Comparison of ENCODE assay signal across 8 cellular contexts in the genomic region with DNA sequence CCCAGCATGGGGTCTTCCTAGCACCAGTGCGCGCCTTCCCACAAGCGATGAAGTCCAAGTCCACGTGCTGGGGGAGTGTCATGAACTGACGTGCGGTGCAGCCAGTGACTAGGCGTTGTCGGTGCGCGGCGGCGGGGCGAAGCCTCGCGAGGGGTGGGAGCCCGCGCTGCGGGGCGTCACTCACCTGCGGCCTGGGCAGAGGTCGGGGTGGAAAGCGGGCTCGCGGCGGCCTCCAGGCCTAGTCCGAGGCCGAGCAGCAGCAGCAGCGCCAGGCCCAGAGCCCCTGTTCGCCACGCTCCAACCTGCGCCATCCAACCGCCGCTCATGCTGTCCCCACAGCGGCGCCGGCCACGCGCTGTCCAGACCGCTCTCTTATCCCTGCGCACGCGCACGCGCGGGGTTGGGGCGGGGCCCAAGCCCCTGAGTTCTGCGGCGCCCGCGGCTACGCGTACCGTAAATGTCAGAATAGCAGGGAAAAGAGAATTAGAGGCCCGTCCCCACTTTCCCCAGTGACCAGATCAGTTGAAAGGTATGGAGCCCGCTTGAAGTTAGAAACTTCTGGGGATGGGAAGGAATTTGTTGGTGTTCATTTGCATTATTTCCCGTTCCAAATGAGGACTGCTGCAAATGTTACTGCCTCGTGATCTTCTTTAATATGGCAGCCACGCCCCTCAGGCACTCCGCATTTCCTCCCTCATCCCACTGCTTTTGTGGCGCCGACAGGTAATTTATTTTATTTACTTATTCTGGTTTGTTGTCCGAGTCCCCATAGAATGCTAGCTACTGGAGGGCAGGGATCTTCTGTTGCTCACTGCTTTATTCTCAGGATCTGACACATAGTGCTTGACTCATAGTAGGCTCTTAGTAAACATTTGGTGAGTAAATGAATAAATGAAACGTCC. TPM values are rescaled to one million over a fixed set of nuclear protein-coding genes. Genes with fewer than 3 reads are reported as not detected.
DNase-seq lines count a peak whose midpoint lies in the region; ATAC-seq and TF ChIP-seq lines count a peak whose summit lies in the region.

A gene (minus strand): TSS at position 394 of the 902 bp plus-strand sequence. CDS start 68 bp downstream, at position 326.

- peak within 1 kb of the TSS; percentile 15 to 63 for H3K27ac ChIP-seq in SK-N-SH (ENCODE audit: low read depth in 2 of 2, low read length in 1 of 2)
- H3K27ac ChIP-seq in osteoblast (ENCODE audit: low read depth, low read length): peak within 1 kb of the TSS; percentile 46
- peak within 1 kb of the TSS; percentile 45 for H3K27ac ChIP-seq in temporal lobe (ENCODE audit: low read depth, low read length)

- H3K27ac Mint-ChIP-seq in activated naive CD4-positive, alpha-beta T cell treated with anti-CD3 and anti-CD28 coated beads, Interleukin-2, amount 50 U/mL, for 72 hours: peak within 1 kb of the TSS; percentile 87 to 98
- peak within 1 kb of the TSS; percentile 92 for H3K27ac Mint-ChIP-seq in glutamatergic neuron (ENCODE audit: unreplicated experiment)

- no peak for TF ChIP-seq EP300 in SK-N-SH (IDR thresholded peaks at IDR 0.05; ENCODE audit: borderline replicate concordance in 1 of 2, low read depth in 1 of 2, low read length in 1 of 2)

- DNase-seq in HCEC 1CT: peak; percentile 84
- DNase-seq in NCI-H1048 (lab: John Stamatoyannopoulos, UW): peak; percentile 75
- DNase-seq in SK-N-SH: peak; percentile 97
- DNase-seq in activated naive CD4-positive, alpha-beta T cell treated with anti-CD3 and anti-CD28 coated beads, Interleukin-2, amount 50 U/mL, for 72 hours (ENCODE audit: low spot score in 2 of 2): peak; percentile 88 to 92
- peak; percentile 92 for DNase-seq in glutamatergic neuron
- DNase-seq in osteoblast (ENCODE audit: insufficient read length, low spot score, missing footprints): peak; percentile 99

- H3K9me2 ChIP-seq in SK-N-SH: no peaks in the 10 kb centered on the region

- peaks cover 8% of the 10 kb centered on the region for H3K27me3 Mint-ChIP-seq in glutamatergic neuron (ENCODE audit: unreplicated experiment)

- ATAC-seq in activated naive CD4-positive, alpha-beta T cell treated with anti-CD3 and anti-CD28 coated beads, Interleukin-2, amount 50 U/mL, for 72 hours: peak; percentile 93 to 95

- POLR2A ChIA-PET in SK-N-SH (lab: Yijun Ruan, JAX): interaction anchor here (0.9 kb wide), 1 partner anchor 13 kb away, joined by 3 read pairs; a partner anchor contains a TSS

- peaks cover 9 to 20% of the 10 kb centered on the region in 2 donors for H3K36me3 Mint-ChIP-seq in activated naive CD4-positive, alpha-beta T cell treated with anti-CD3 and anti-CD28 coated beads, Interleukin-2, amount 50 U/mL, for 72 hours
- no peaks in the 10 kb centered on the region for H3K36me3 Mint-ChIP-seq in glutamatergic neuron (ENCODE audit: unreplicated experiment)

- H2AFZ ChIP-seq in SK-N-SH (ENCODE audit: low read depth) (peak within 1 kb of the TSS; percentile 69; the same call in 1 of the 2 replicates), osteoblast (ENCODE audit: low read length) (peak within 1 kb of the TSS; percentile 88)

- H4K20me1 ChIP-seq in SK-N-SH (ENCODE audit: insufficient read depth) (no peaks in the 10 kb centered on the region), osteoblast (ENCODE audit: insufficient read depth, low read length) (no peaks in the 10 kb centered on the region)

- peaks cover 3% of the 10 kb centered on the region; the same call in 1 of the 2 replicates for H3K4me1 ChIP-seq in ES-I3 (ENCODE audit: insufficient read depth, low read length)
- H3K4me1 ChIP-seq in SK-N-SH (ENCODE audit: control insufficient read depth in 1 of 2, insufficient read depth in 2 of 2, low read depth in 1 of 2, low read length in 1 of 2): peaks cover 4 to 12% of the 10 kb centered on the region in 2 experiments; a peak in 2 of 4 replicates
- peaks cover 14% of the 10 kb centered on the region for H3K4me1 ChIP-seq in osteoblast (ENCODE audit: insufficient read depth, low read length)

- no peaks in the 10 kb centered on the region for H3K27me3 ChIP-seq in SK-N-SH (ENCODE audit: insufficient read depth)
- H3K27me3 ChIP-seq in osteoblast (ENCODE audit: insufficient read depth, low read length): no peaks in the 10 kb centered on the region

- H3K4me3 ChIP-seq in SK-N-SH (ENCODE audit: low read depth in 2 of 2, low read length in 1 of 2) (peak within 1 kb of the TSS; percentile 57 to 67), osteoblast (ENCODE audit: insufficient read depth, low read length) (peak within 1 kb of the TSS; percentile 75)

- no peak for TF ChIP-seq CTCF in SK-N-SH (IDR thresholded peaks at IDR 0.05)
- TF ChIP-seq CTCF in glutamatergic neuron (IDR thresholded peaks at IDR 0.05; ENCODE audit: partially characterized antibody, unreplicated experiment): no peak
- no peak for TF ChIP-seq CTCF in osteoblast (IDR thresholded peaks at IDR 0.05; ENCODE audit: extremely low read depth, low read depth, low read length)

- H3F3A ChIP-seq in SK-N-SH (replicated peaks; ENCODE audit: insufficient read depth): peaks cover 10% of the 10 kb centered on the region

- peaks cover 10% of the 10 kb centered on the region; the same call in 1 of the 2 replicates for H3K79me2 ChIP-seq in SK-N-SH (ENCODE audit: insufficient read depth)
- H3K79me2 ChIP-seq in osteoblast (ENCODE audit: insufficient read depth, low read length): no peaks in the 10 kb centered on the region

- CTCF ChIA-PET in SK-N-SH (lab: Yijun Ruan, JAX): interaction anchor here (1.3 to 1.9 kb wide), 2 partner anchors 40 to 45 kb away, joined by 4 read pairs; no protein-coding TSS in a partner anchor

- H3K9ac ChIP-seq in ES-I3 (ENCODE audit: low read depth, low read length) (peak within 1 kb of the TSS; percentile 68), SK-N-SH (peak within 1 kb of the TSS; percentile 56)

- H3K4me3 Mint-ChIP-seq in glutamatergic neuron (ENCODE audit: unreplicated experiment): peak within 1 kb of the TSS; percentile 99

- TF ChIP-seq RAD21 in SK-N-SH (IDR thresholded peaks at IDR 0.05; ENCODE audit: low read length): no peak

- H3K4me1 Mint-ChIP-seq in glutamatergic neuron (ENCODE audit: low read depth, unreplicated experiment): peaks cover 9% of the 10 kb centered on the region

- WGBS in SK-N-SH (ENCODE audit: low lambda C conversion rate): 2% methylated on average over 29 of the region's 63 CpGs

- H3K9me3 ChIP-seq in ES-I3 (ENCODE audit: control insufficient read depth, insufficient read depth, low read length): no peaks in the 10 kb centered on the region
- H3K9me3 ChIP-seq in SK-N-SH: no peaks in the 10 kb centered on the region
- no peaks in the 10 kb centered on the region for H3K9me3 ChIP-seq in osteoblast (ENCODE audit: low read depth, low read length)

- H3K36me3 ChIP-seq in ES-I3 (ENCODE audit: insufficient read depth, low read length) (peaks cover 3% of the 10 kb centered on the region), SK-N-SH (replicated peaks in 1 of 2; ENCODE audit: control insufficient read depth in 1 of 2, insufficient read depth in 2 of 2, low read length in 1 of 2) (peaks cover 0 to 7% of the 10 kb centered on the region in 2 experiments), osteoblast (ENCODE audit: insufficient read depth, low read length) (peaks cover 17% of the 10 kb centered on the region)

- no peaks in the 10 kb centered on the region for H3K9me3 Mint-ChIP-seq in activated naive CD4-positive, alpha-beta T cell treated with anti-CD3 and anti-CD28 coated beads, Interleukin-2, amount 50 U/mL, for 72 hours
- peaks cover 3% of the 10 kb centered on the region for H3K9me3 Mint-ChIP-seq in glutamatergic neuron (ENCODE audit: unreplicated experiment)

- H3K4me2 ChIP-seq in SK-N-SH (peak within 1 kb of the TSS; percentile 96), osteoblast (ENCODE audit: insufficient read depth, low read length) (peak within 1 kb of the TSS; percentile 87)

TF ChIP-seq in SK-N-SH, 30 proteins besides CTCF, POLR2A, EP300 and RAD21 (continues in another document):
- TF ChIP-seq TEAD4 (IDR thresholded peaks at IDR 0.05; ENCODE audit: borderline replicate concordance, insufficient read depth): no peak
- no peak; the same call in 1 of the 2 replicates for TF ChIP-seq RCOR1 (IDR thresholded peaks at IDR 0.05; ENCODE audit: low read length)
- TF ChIP-seq MEF2A (IDR thresholded peaks at IDR 0.05; ENCODE audit: borderline replicate concordance, low read depth): no peak
- peak; percentile 86 for TF ChIP-seq POLR2AphosphoS5 (IDR thresholded peaks at IDR 0.05; ENCODE audit: low read depth, low read length)
- TF ChIP-seq GABPA (IDR thresholded peaks at IDR 0.05; ENCODE audit: low read depth): no peak
- TF ChIP-seq, protein P1, sequence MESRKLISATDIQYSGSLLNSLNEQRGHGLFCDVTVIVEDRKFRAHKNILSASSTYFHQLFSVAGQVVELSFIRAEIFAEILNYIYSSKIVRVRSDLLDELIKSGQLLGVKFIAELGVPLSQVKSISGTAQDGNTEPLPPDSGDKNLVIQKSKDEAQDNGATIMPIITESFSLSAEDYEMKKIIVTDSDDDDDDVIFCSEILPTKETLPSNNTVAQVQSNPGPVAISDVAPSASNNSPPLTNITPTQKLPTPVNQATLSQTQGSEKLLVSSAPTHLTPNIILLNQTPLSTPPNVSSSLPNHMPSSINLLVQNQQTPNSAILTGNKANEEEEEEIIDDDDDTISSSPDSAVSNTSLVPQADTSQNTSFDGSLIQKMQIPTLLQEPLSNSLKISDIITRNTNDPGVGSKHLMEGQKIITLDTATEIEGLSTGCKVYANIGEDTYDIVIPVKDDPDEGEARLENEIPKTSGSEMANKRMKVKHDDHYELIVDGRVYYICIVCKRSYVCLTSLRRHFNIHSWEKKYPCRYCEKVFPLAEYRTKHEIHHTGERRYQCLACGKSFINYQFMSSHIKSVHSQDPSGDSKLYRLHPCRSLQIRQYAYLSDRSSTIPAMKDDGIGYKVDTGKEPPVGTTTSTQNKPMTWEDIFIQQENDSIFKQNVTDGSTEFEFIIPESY (IDR thresholded peaks at IDR 0.05; ENCODE audit: borderline replicate concordance, low read depth): peak; percentile 96
- no peak for TF ChIP-seq FOSL2 (IDR thresholded peaks at IDR 0.05; ENCODE audit: borderline replicate concordance, low read depth)

RNA-seq across cellular contexts. Expression of the gene that starts here (rescaled TPM):
- 100 and 129 TPM in 2 replicates for polyA plus RNA-seq in SK-N-SH (2012; rRNA removed)
- 50.7 and 92.2 TPM in 2 replicates for polyA plus RNA-seq in SK-N-SH (2012; cell fraction: cytosol; rRNA removed)
- 66.9 and 112 TPM in 2 replicates for polyA plus RNA-seq in SK-N-SH (2012; cell fraction: nucleus; rRNA removed)
- 10 to 100 TPM; 46.1 to 49.7 TPM for total RNA-seq in activated naive CD4-positive, alpha-beta T cell treated with anti-CD3 and anti-CD28 coated beads, Interleukin-2, amount 50 U/mL, for 72 hours
- total RNA-seq in glutamatergic neuron (ENCODE audit: unreplicated experiment) (45.1 TPM), osteoblast (18.6 and 22.8 TPM in 2 replicates), temporal lobe (15.5 TPM)

Comparison
In these comparisons a context has a peak if more than half of its experiments do, and no peak if none do; other contexts are left out.
1. Peak in every context shown above with its lines: DNase-seq, ATAC-seq, H3K4me3 ChIP-seq and H3K27ac ChIP-seq.